26 cellular contexts compared by ENCODE assay signal in genomic region chr7:82434275-82435022, GRCh38. TPM values are rescaled to one million over a fixed set of nuclear protein-coding genes. Genes with fewer than 3 reads are reported as not detected.
"Had no signal": no experiment of that assay in that cellular context is flagged by ENCODE, and none has a peak within 500 bp of the region (broad histone marks: within the 10 kb centered on the region; RNA-seq: fewer than 3 reads in every experiment).

No MANE protein-coding gene starts in this region.

- H3K4me3 ChIP-seq: colonic mucosa, esophagus squamous epithelium, gastrocnemius medialis, heart right ventricle, left lung, lower lobe of right lung had no signal

- H3K36me3 ChIP-seq: colonic mucosa, esophagus squamous epithelium, gastrocnemius medialis, heart right ventricle, left lung, lower lobe of right lung had no signal

- FAIRE-seq: endometrium, islet of Langerhans, keratinocyte had no signal

- H3K27ac ChIP-seq: colonic mucosa, epithelial cell of prostate, esophagus squamous epithelium, heart right ventricle, left lung, lower lobe of right lung had no signal

- H3K9me3 ChIP-seq: colonic mucosa, esophagus squamous epithelium, gastrocnemius medialis, heart right ventricle, left lung, lower lobe of right lung had no signal

- ATAC-seq: effector memory CD8-positive, alpha-beta T cell; esophagus mucosa; gastrocnemius medialis; heart right ventricle; left cardiac atrium; left lung; left ventricle myocardium superior; lower lobe of right lung; naive thymus-derived CD4-positive, alpha-beta T cell had no signal

- H3K27me3 ChIP-seq: colonic mucosa, esophagus squamous epithelium, gastrocnemius medialis, heart right ventricle, left lung had no signal

- H3K4me1 ChIP-seq: colonic mucosa, esophagus squamous epithelium, left lung, lower lobe of right lung had no signal

- DNase-seq: colonic mucosa; cortex of kidney; effector CD8-positive, alpha-beta T cell; effector memory CD8-positive, alpha-beta T cell; endodermal cell; erythroblast; esophagus squamous epithelium; foreskin fibroblast; foreskin melanocyte; gastrocnemius medialis; glutamatergic neuron; head of caudate nucleus; heart right ventricle; hippocampal formation; left cardiac atrium; left lung; left ventricle myocardium superior; lower lobe of right lung; mesendoderm; midbrain; naive thymus-derived CD4-positive, alpha-beta T cell had no signal

RNA-seq across cellular contexts. Expression of gene CACNA2D1, which starts 9.1 kb away (rescaled TPM):
- total RNA-seq: naive thymus-derived CD4-positive, alpha-beta T cell had no signal
- polyA plus RNA-seq: naive thymus-derived CD4-positive, alpha-beta T cell had no signal
